In genomic region chr1:18740617-18741016, GRCh38 we compare ENCODE assay signal across 37 cellular contexts.
"Had no signal": no experiment of that assay in that cellular context is flagged by ENCODE, and none has a peak within 500 bp of the region (broad histone marks: within the 10 kb centered on the region; RNA-seq: fewer than 3 reads in every experiment).

No MANE protein-coding gene starts in this region.

- H3K36me3 ChIP-seq: adrenal gland, ascending aorta, brain microvascular endothelial cell, breast epithelium, cardiac muscle cell had no signal

- H3K27me3 ChIP-seq: ascending aorta, body of pancreas, brain microvascular endothelial cell, cardiac muscle cell had no signal

- H3K4me1 ChIP-seq: adrenal gland, ascending aorta, body of pancreas, breast epithelium had no signal

- H3K4me3 Mint-ChIP-seq: activated naive CD4-positive, alpha-beta T cell treated with anti-CD3 and anti-CD28 coated beads for 36 hours; activated naive CD4-positive, alpha-beta T cell treated with anti-CD3 and anti-CD28 coated beads, Interleukin-2, amount 10 ng/mL, durations not matched to agents 7 days and 5 days; activated naive CD4-positive, alpha-beta T cell treated with anti-CD3 and anti-CD28 coated beads, Interleukin-2, amount 50 U/mL, for 24 hours; activated naive CD8-positive, alpha-beta T cell; activated naive CD8-positive, alpha-beta T cell treated with anti-CD3 and anti-CD28 coated beads, Interleukin-2, amount 10 ng/mL, durations not matched to agents 7 days and 5 days; activated T-cell treated with anti-CD3 and anti-CD28 coated beads, Interleukin-2, amount 50 U/mL, for 24 hours; activated T-cell treated with anti-CD3 and anti-CD28 coated beads, Interleukin-2, amount 50 U/mL, for 4 hours; activated T-cell treated with anti-CD3 and anti-CD28 coated beads, Interleukin-2, amount 50 U/mL, for 72 hours; activated T-helper 1 cell treated with anti-CD3 and anti-CD28 coated beads, Interleukin-12 subunit alpha, Interleukin-12 subunit beta, Interleukin-2, Interleukin-4 antibody, amounts not matched to agents 30 ng/mL and 10 ng/mL and 1 ng/mL, durations not matched to agents 14 hours and 24 hours and 36 hours; activated T-helper 17 cell treated with anti-CD3 and anti-CD28 coated beads, Interleukin-2, amount 50 U/mL, for 72 hours; brain; central memory CD8-positive, alpha-beta T cell had no signal

- H3K9me3 Mint-ChIP-seq: activated naive CD4-positive, alpha-beta T cell treated with anti-CD3 and anti-CD28 coated beads for 36 hours; activated naive CD4-positive, alpha-beta T cell treated with anti-CD3 and anti-CD28 coated beads, Interleukin-2, amount 10 ng/mL, durations not matched to agents 7 days and 5 days; activated naive CD4-positive, alpha-beta T cell treated with anti-CD3 and anti-CD28 coated beads, Interleukin-2, amount 50 U/mL, for 24 hours; activated naive CD8-positive, alpha-beta T cell treated with anti-CD3 and anti-CD28 coated beads, Interleukin-2, amount 10 ng/mL, durations not matched to agents 7 days and 5 days; activated T-cell treated with anti-CD3 and anti-CD28 coated beads, Interleukin-2, amount 50 U/mL, for 24 hours; activated T-cell treated with anti-CD3 and anti-CD28 coated beads, Interleukin-2, amount 50 U/mL, for 4 hours; activated T-helper 1 cell treated with anti-CD3 and anti-CD28 coated beads, Interleukin-12 subunit alpha, Interleukin-12 subunit beta, Interleukin-2, Interleukin-4 antibody, amounts not matched to agents 30 ng/mL and 10 ng/mL and 1 ng/mL, durations not matched to agents 14 hours and 24 hours and 36 hours; activated T-helper 17 cell treated with anti-CD3 and anti-CD28 coated beads, Interleukin-2, amount 50 U/mL, for 72 hours; activated T-helper 2 cell treated with anti-CD3 and anti-CD28 coated beads, Interferon-gamma antibody, Interleukin-2, Interleukin-4, amounts not matched to agents 10 μg/mL and 5 μg/mL and 100 μg/mL, durations not matched to agents 14 hours and 24 hours and 36 hours; central memory CD8-positive, alpha-beta T cell had no signal

- DNase-seq: activated effector memory CD4-positive, alpha-beta T cell treated with anti-CD3 and anti-CD28 coated beads, Interleukin-2, amount 50 U/mL, for 16 hours; activated effector memory CD4-positive, alpha-beta T cell treated with Interleukin-2 at 50 U/mL for 16 hours; activated gamma-delta T cell; activated gamma-delta T cell treated with Interleukin-2 at 50 U/mL for 16 hours; activated naive CD4-positive, alpha-beta T cell; activated naive CD4-positive, alpha-beta T cell treated with anti-CD3 and anti-CD28 coated beads for 36 hours; activated naive CD4-positive, alpha-beta T cell treated with anti-CD3 and anti-CD28 coated beads, Interleukin-2, amount 10 ng/mL, durations not matched to agents 7 days and 5 days; activated naive CD4-positive, alpha-beta T cell treated with anti-CD3 and anti-CD28 coated beads, Interleukin-2, amount 50 U/mL, for 16 hours; activated naive CD4-positive, alpha-beta T cell treated with Interleukin-2 at 50 U/mL for 16 hours; activated naive CD8-positive, alpha-beta T cell treated with anti-CD3 and anti-CD28 coated beads, Interleukin-2, amount 10 ng/mL, durations not matched to agents 7 days and 5 days; activated T-cell treated with anti-CD3 and anti-CD28 coated beads, Interleukin-2, amount 50 U/mL, for 1 hour; activated T-cell treated with anti-CD3 and anti-CD28 coated beads, Interleukin-2, amount 50 U/mL, for 24 hours; activated T-cell treated with anti-CD3 and anti-CD28 coated beads, Interleukin-2, amount 50 U/mL, for 4 hours; activated T-cell treated with anti-CD3 and anti-CD28 coated beads, Interleukin-2, amount 50 U/mL, for 48 hours; activated T-cell treated with anti-CD3 and anti-CD28 coated beads, Interleukin-2, amount 50 U/mL, for 72 hours; adrenal gland; amniotic stem cell; amygdala; anterior cingulate cortex; body of pancreas; brain microvascular endothelial cell; caudate nucleus; central memory CD4-positive, alpha-beta T cell; cerebellar nuclear complex had no signal

- ATAC-seq: activated naive CD4-positive, alpha-beta T cell treated with anti-CD3 and anti-CD28 coated beads, Interleukin-2, amount 50 U/mL, for 72 hours; activated T-cell treated with anti-CD3 and anti-CD28 coated beads, Interleukin-2, amount 50 U/mL, for 4 hours; activated T-cell treated with anti-CD3 and anti-CD28 coated beads, Interleukin-2, amount 50 U/mL, for 72 hours; activated T-helper 17 cell treated with anti-CD3 and anti-CD28 coated beads, Interleukin-2, amount 50 U/mL, for 72 hours; body of pancreas had no signal

- H3K27ac Mint-ChIP-seq: activated naive CD4-positive, alpha-beta T cell treated with anti-CD3 and anti-CD28 coated beads for 36 hours; activated naive CD4-positive, alpha-beta T cell treated with anti-CD3 and anti-CD28 coated beads, Interleukin-2, amount 10 ng/mL, durations not matched to agents 7 days and 5 days; activated naive CD4-positive, alpha-beta T cell treated with anti-CD3 and anti-CD28 coated beads, Interleukin-2, amount 50 U/mL, for 24 hours; activated naive CD4-positive, alpha-beta T cell treated with anti-CD3 and anti-CD28 coated beads, Interleukin-2, amount 50 U/mL, for 72 hours; activated naive CD8-positive, alpha-beta T cell; activated naive CD8-positive, alpha-beta T cell treated with anti-CD3 and anti-CD28 coated beads, Interleukin-2, amount 10 ng/mL, durations not matched to agents 7 days and 5 days; activated T-cell treated with anti-CD3 and anti-CD28 coated beads, Interleukin-2, amount 50 U/mL, for 24 hours; activated T-cell treated with anti-CD3 and anti-CD28 coated beads, Interleukin-2, amount 50 U/mL, for 72 hours; activated T-helper 1 cell treated with anti-CD3 and anti-CD28 coated beads, Interleukin-12 subunit alpha, Interleukin-12 subunit beta, Interleukin-2, Interleukin-4 antibody, amounts not matched to agents 30 ng/mL and 10 ng/mL and 1 ng/mL, durations not matched to agents 14 hours and 24 hours and 36 hours; activated T-helper 17 cell treated with anti-CD3 and anti-CD28 coated beads, Interleukin-2, amount 50 U/mL, for 72 hours; activated T-helper 2 cell treated with anti-CD3 and anti-CD28 coated beads, Interferon-gamma antibody, Interleukin-2, Interleukin-4, amounts not matched to agents 10 μg/mL and 5 μg/mL and 100 μg/mL, durations not matched to agents 14 hours and 24 hours and 36 hours had no signal

- FAIRE-seq: astrocyte, bronchial epithelial cell had no signal

- H3K27ac ChIP-seq: adrenal gland, ascending aorta, body of pancreas, brain microvascular endothelial cell, breast epithelium, cardiac muscle cell had no signal

- H3K4me3 ChIP-seq: adrenal gland, ascending aorta, body of pancreas, breast epithelium, cardiac muscle cell had no signal

- H3K9me3 ChIP-seq: adrenal gland, ascending aorta, body of pancreas, breast epithelium had no signal

- H3K36me3 Mint-ChIP-seq: activated naive CD4-positive, alpha-beta T cell treated with anti-CD3 and anti-CD28 coated beads, Interleukin-2, amount 10 ng/mL, durations not matched to agents 7 days and 5 days; activated naive CD4-positive, alpha-beta T cell treated with anti-CD3 and anti-CD28 coated beads, Interleukin-2, amount 50 U/mL, for 24 hours; activated naive CD4-positive, alpha-beta T cell treated with anti-CD3 and anti-CD28 coated beads, Interleukin-2, amount 50 U/mL, for 72 hours; activated naive CD8-positive, alpha-beta T cell; activated naive CD8-positive, alpha-beta T cell treated with anti-CD3 and anti-CD28 coated beads, Interleukin-2, amount 10 ng/mL, durations not matched to agents 7 days and 5 days had no signal

- H3K4me1 Mint-ChIP-seq: activated naive CD4-positive, alpha-beta T cell treated with anti-CD3 and anti-CD28 coated beads, Interleukin-2, amount 10 ng/mL, durations not matched to agents 7 days and 5 days; activated naive CD4-positive, alpha-beta T cell treated with anti-CD3 and anti-CD28 coated beads, Interleukin-2, amount 50 U/mL, for 24 hours; activated naive CD8-positive, alpha-beta T cell treated with anti-CD3 and anti-CD28 coated beads, Interleukin-2, amount 10 ng/mL, durations not matched to agents 7 days and 5 days; activated T-helper 17 cell treated with anti-CD3 and anti-CD28 coated beads, Interleukin-2, amount 50 U/mL, for 72 hours; central memory CD8-positive, alpha-beta T cell had no signal
